Comparison of ENCODE assay signal across 8 cellular contexts in the genomic region with DNA sequence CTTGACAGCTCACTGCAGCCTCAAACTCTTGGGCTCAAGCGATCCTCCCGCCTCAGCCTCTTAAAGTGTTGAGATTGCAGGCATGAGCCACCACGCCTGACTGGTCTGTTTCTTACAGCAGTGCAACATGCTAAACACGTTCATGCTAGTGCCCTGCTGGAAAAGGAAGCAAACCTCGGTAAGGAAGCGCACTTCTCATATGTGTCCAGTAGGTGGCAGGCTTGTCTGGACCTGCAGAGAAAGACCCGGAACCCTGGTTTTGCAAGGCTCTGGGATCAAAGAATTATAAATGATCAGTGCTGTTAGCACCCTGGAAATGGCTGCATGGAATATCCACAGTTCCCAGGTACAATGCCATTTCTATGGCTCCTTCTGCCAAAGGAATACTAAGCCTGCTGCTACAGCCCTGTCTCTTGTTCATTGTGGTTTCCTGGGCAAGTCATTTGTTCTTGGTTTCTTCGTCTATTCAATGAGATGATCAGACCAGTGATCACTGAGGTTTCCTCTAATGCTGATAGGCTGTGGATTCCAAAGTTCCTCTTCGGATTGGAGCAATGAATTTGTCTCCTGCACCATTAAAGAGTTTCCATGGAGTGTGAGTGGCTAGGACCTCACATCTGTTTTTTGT. TPM values are rescaled to one million over a fixed set of nuclear protein-coding genes. Genes with fewer than 3 reads are reported as not detected.
DNase-seq lines count a peak whose midpoint lies in the region; ATAC-seq and TF ChIP-seq lines count a peak whose summit lies in the region.

No MANE protein-coding gene starts in this region.

- H3K4me3 ChIP-seq in DND-41 (ENCODE audit: low read depth in 1 of 2, low read length in 2 of 2): peak overlapping the region in 1 of 2 experiments; percentile 20; a peak in 1 of 4 replicates
- no peak overlapping the region for H3K4me3 ChIP-seq in lower lobe of right lung

- H3K4me1 ChIP-seq in DND-41 (ENCODE audit: insufficient read depth, low read length) (peaks cover 13% of the 10 kb centered on the region), lower lobe of right lung (peaks cover 13% of the 10 kb centered on the region)

- ATAC-seq in DND-41 (ENCODE audit: insufficient read depth, low read depth): peak; percentile 89
- ATAC-seq in HG03354 (IDR thresholded peaks at IDR 0.05; ENCODE audit: poor library complexity, severe bottlenecking, unreplicated experiment): peak; percentile 73
- ATAC-seq in lower lobe of right lung: peak; percentile 88 to 92
- no peak for ATAC-seq in GM19467 (IDR thresholded peaks at IDR 0.05; ENCODE audit: unreplicated experiment)

- intact Hi-C loops in lower lobe of right lung (cut with DNase I): no loop called here

- no peaks in the 10 kb centered on the region for H3K27me3 ChIP-seq in DND-41 (ENCODE audit: insufficient read depth, low read length, poor library complexity)
- no peaks in the 10 kb centered on the region for H3K27me3 ChIP-seq in lower lobe of right lung (ENCODE audit: low read depth)

- no peak overlapping the region; the same call in none of the 2 replicates for H3K27ac ChIP-seq in DND-41 (ENCODE audit: low read length)
- H3K27ac ChIP-seq in lower lobe of right lung: no peak overlapping the region

- H3K79me2 ChIP-seq in DND-41 (ENCODE audit: insufficient read depth, low read length): no peaks in the 10 kb centered on the region

- H3K36me3 ChIP-seq in DND-41 (ENCODE audit: insufficient read depth, low read length) (no peaks in the 10 kb centered on the region), lower lobe of right lung (no peaks in the 10 kb centered on the region)

- H2AFZ ChIP-seq in DND-41 (ENCODE audit: low read depth, low read length): peak overlapping the region; percentile 89

- no peaks in the 10 kb centered on the region for H4K20me1 ChIP-seq in DND-41 (ENCODE audit: insufficient read depth, low read length)

- DNase-seq in DND-41: peak; percentile 81
- DNase-seq in NCI-H748 (lab: John Stamatoyannopoulos, UW; ENCODE audit: unreplicated experiment): peak; percentile 77
- DNase-seq in activated CD4-positive, alpha-beta T cell treated with anti-CD3 and anti-CD28 coated beads for 4 hours: peak; percentile 59 to 72
- DNase-seq in dermis blood vessel endothelial cell: peak; percentile 85
- DNase-seq in lower lobe of right lung: peak; percentile 57
- peak; percentile 40 to 80 (median 60) for DNase-seq in stimulated activated naive CD4-positive, alpha-beta T cell (lab: John Stamatoyannopoulos, UW)

- H3K4me2 ChIP-seq in DND-41 (ENCODE audit: insufficient read depth, low read length): peak overlapping the region; percentile 60; the same call in 1 of the 2 replicates

- H3K9ac ChIP-seq in DND-41 (ENCODE audit: low read depth, low read length): 0 out of 2 replicates have a peak overlapping the region, but pooled peaks have one; percentile 14

- H3K9me3 ChIP-seq in DND-41 (ENCODE audit: insufficient read depth, low read length, severe bottlenecking) (no peaks in the 10 kb centered on the region), lower lobe of right lung (no peaks in the 10 kb centered on the region)

- TF ChIP-seq CTCF in DND-41 (IDR thresholded peaks at IDR 0.05; ENCODE audit: borderline replicate concordance, extremely low read depth, low read length, poor library complexity, severe bottlenecking): peak; percentile 97
- peak; percentile 94 for TF ChIP-seq CTCF in lower lobe of right lung (IDR thresholded peaks at IDR 0.05)

RNA-seq across cellular contexts. Expression of a gene that starts 15.9 kb away (rescaled TPM):
- total RNA-seq in dermis blood vessel endothelial cell: not detected in 2 replicates
- total RNA-seq in lower lobe of right lung: not detected

RNA-seq across cellular contexts. Expression of a gene that starts 24.6 kb away (rescaled TPM):
- total RNA-seq in dermis blood vessel endothelial cell (11.7 and 45.5 TPM in 2 replicates), lower lobe of right lung (1.7 TPM)

RNA-seq across cellular contexts. Expression of a gene that starts 40.5 kb away (rescaled TPM):
- not detected in 2 replicates for total RNA-seq in dermis blood vessel endothelial cell
- total RNA-seq in lower lobe of right lung: 14.5 TPM

RNA-seq across cellular contexts. Expression of a gene that starts 40.8 kb away (rescaled TPM):
- 4.4 and 5.9 TPM in 2 replicates for total RNA-seq in dermis blood vessel endothelial cell
- 22.6 TPM for total RNA-seq in lower lobe of right lung

Comparison
In these comparisons a context has a peak if more than half of its experiments do, and no peak if none do; other contexts are left out.
1. RNA of a gene that starts 40.5 kb away (total RNA-seq): 14.5 TPM in lower lobe of right lung (single experiment); not detected in dermis blood vessel endothelial cell; every median in the first group is over 10 times any median in the second.
2. Peak in every context shown above with its lines, with median percentiles within 50 percentile points of each other: DNase-seq.